In the genomic region with DNA sequence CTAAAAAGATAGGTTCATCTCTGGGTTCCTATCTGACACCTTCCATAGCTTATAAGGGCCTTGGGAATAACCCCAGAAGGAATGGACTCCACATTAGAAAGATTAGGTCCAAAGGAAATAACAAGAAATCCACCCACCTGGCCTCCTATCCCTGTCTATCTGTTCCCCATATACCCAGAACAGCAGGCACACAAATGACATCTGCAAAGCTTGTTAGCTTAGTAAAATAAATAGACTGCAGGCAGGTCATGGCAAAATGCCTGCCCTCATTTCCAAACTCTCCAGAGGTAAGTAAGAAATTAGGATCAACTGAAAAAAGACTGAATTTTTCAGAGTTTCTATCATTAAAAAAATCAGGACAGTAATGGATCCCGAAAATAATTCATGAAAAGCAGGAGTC, we compare ENCODE assay signal across 12 cellular contexts.
"Had no signal": no experiment of that assay in that cellular context is flagged by ENCODE, and none has a peak within 500 bp of the region (broad histone marks: within the 10 kb centered on the region; RNA-seq: fewer than 3 reads in every experiment).

No MANE protein-coding gene starts in this region.

- H3K4me3 ChIP-seq: neural progenitor cell, thoracic aorta had no signal

- H3K36me3 ChIP-seq: brain microvascular endothelial cell, neural progenitor cell, thoracic aorta had no signal

- H3K27ac ChIP-seq: brain microvascular endothelial cell, neural progenitor cell, thoracic aorta had no signal

- DNase-seq: activated CD4-positive, alpha-beta T cell treated with anti-CD3 and anti-CD28 coated beads, Interleukin-2, amount 10 ng/mL, durations not matched to agents 24 days and 14 days; activated CD4-positive, CD25-positive, alpha-beta regulatory T cell; activated CD8-positive, alpha-beta memory T cell treated with anti-CD3 and anti-CD28 coated beads for 24 hours; activated naive CD8-positive, alpha-beta T cell treated with anti-CD3 and anti-CD28 coated beads, Interleukin-2, amount 10 ng/mL, durations not matched to agents 7 days and 5 days; brain microvascular endothelial cell; effector memory CD4-positive, alpha-beta T cell; foreskin melanocyte; immature natural killer cell; naive B cell had no signal

- H3K9me3 ChIP-seq: thoracic aorta had no signal

- ATAC-seq: stimulated activated effector memory CD8-positive, alpha-beta T cell treated with anti-CD3 and anti-CD28 coated beads, Interleukin-12 subunit alpha, Interleukin-12 subunit beta, amount 100 ng/mL, for 72 hours had no signal

- H3K27me3 ChIP-seq: brain microvascular endothelial cell, neural progenitor cell had no signal
